Comparison of ENCODE assay signal across 10 cellular contexts in the genomic region with DNA sequence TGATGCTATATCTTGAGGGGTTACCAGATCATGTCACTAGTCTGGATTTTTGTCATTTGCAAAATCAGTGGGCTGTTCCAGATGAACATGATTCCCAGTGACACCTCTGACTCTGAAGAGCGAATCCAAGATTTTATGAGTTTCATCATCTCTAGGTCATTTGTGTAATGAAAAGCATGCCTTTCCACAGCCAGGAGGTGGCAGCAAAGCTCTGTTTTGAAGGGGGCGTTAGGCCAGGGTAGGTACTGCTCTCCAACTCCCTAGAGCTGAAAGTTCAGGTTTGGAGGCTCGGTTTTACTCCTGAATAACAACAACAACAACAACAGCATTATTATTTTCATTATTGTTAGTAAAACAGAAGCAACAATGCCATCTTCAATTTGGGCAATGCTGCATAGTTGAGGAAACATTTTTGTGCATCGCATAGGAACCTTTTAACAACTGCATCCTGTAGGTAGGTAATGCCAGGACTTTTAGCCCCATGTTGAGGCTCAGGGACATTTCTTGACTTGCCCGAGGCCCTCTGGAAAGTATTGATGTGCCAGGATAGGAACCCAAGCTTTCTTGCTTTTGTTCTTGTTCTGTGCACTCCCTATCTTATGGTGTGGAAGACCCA.
DNase-seq lines count a peak whose midpoint lies in the region; ATAC-seq and TF ChIP-seq lines count a peak whose summit lies in the region.
"Had no signal": no experiment of that assay in that cellular context is flagged by ENCODE, and none has a peak within 500 bp of the region (broad histone marks: within the 10 kb centered on the region; RNA-seq: fewer than 3 reads in every experiment).

No MANE protein-coding gene starts in this region.

- H3K9me3 Mint-ChIP-seq in HFFc6 = no peaks in the 10 kb centered on the region

- intact Hi-C loops in PC-9 (cut with micrococcal nuclease; ENCODE audit: unreplicated experiment) = loop anchor here (10.0 kb wide), 1 partner anchor 319 kb away; no protein-coding TSS in a partner anchor
- intact Hi-C loops in testis (cut with DNase I; ENCODE audit: low total_unique reads) = no loop called here

- H3K9me3 ChIP-seq in PC-9 (ENCODE audit: insufficient read depth, low read depth) (no peaks in the 10 kb centered on the region), testis (no peaks in the 10 kb centered on the region)
- H3K9me3 ChIP-seq: BLaER1 treated with 17β-estradiol and CSF1 and Interleukin-3, amounts not matched to agents 10 nM and 100 nM had no signal

- 44 to 50% methylated on average over 5 of the region's 5 CpGs for WGBS in testis, 2 donors

- peak; percentile 81 for TF ChIP-seq CTCF in HFFc6 (IDR thresholded peaks at IDR 0.05)
- TF ChIP-seq CTCF in PC-9 (conservative IDR thresholded peaks at IDR 0.05) = peak; percentile 58
- peak; percentile 53 for TF ChIP-seq CTCF in brain microvascular endothelial cell (IDR thresholded peaks at IDR 0.05; ENCODE audit: low read depth, low read length, missing control alignments)
- TF ChIP-seq CTCF in testis (IDR thresholded peaks at IDR 0.05) = peak; percentile 21 to 54 (median 42)

- CTCF ChIA-PET in PC-9 (lab: Charles Lee) = interaction anchor here (0.5 kb wide), 1 partner anchor 323 kb away, joined by 4 read pairs; no protein-coding TSS in a partner anchor

- no peaks in the 10 kb centered on the region for H3K9me2 ChIP-seq in PC-9 (ENCODE audit: insufficient read depth)

- H3K27me3 ChIP-seq in PC-9 (ENCODE audit: insufficient read depth, low read depth) = no peaks in the 10 kb centered on the region
- no peaks in the 10 kb centered on the region for H3K27me3 ChIP-seq in brain microvascular endothelial cell (replicated peaks)
- no peaks in the 10 kb centered on the region for H3K27me3 ChIP-seq in testis
- H3K27me3 ChIP-seq: BLaER1 treated with 17β-estradiol and CSF1 and Interleukin-3, amounts not matched to agents 10 nM and 100 nM had no signal

- H3K4me3 ChIP-seq in PC-9 (no peak overlapping the region), brain microvascular endothelial cell (ENCODE audit: low read depth, low read length) (no peak overlapping the region), testis (no peak overlapping the region)
- H3K4me3 ChIP-seq: BLaER1 treated with 17β-estradiol and CSF1 and Interleukin-3, amounts not matched to agents 10 nM and 100 nM had no signal

- H3K27ac ChIP-seq in PC-9 (no peak overlapping the region), brain microvascular endothelial cell (no peak overlapping the region), testis (no peak overlapping the region)

- no peaks in the 10 kb centered on the region; the same call in 1 of the 2 replicates for H3K27me3 Mint-ChIP-seq in HFFc6 (ENCODE audit: insufficient read depth)

- peak in 2 of 3 experiments; percentile 0 to 2 for DNase-seq in NCI-H1417 (lab: John Stamatoyannopoulos, UW)
- no peak for DNase-seq in NCI-H1417 treated with DMSO at 0.1 percent for 48 hours (lab: John Stamatoyannopoulos, UW)
- peak; percentile 60 for DNase-seq in HFFc6
- DNase-seq in PC-9 = peak in 1 of 2 experiments; percentile 18
- DNase-seq in brain microvascular endothelial cell = peak; percentile 7
- DNase-seq in left lobe of liver (ENCODE audit: low spot score) = no peak
- peak; percentile 61 for DNase-seq in testis
- DNase-seq in HCEC 1CT = no peak

- H3K27ac Mint-ChIP-seq in HFFc6 = no peak overlapping the region; the same call in 1 of the 2 replicates
- H3K27ac Mint-ChIP-seq: activated naive CD4-positive, alpha-beta T cell treated with anti-CD3 and anti-CD28 coated beads, Interleukin-2, amount 50 U/mL, for 72 hours had no signal

- H3K4me3 Mint-ChIP-seq in HFFc6 = no peak overlapping the region

- POLR2A ChIA-PET in PC-9 (lab: Charles Lee; ENCODE audit: unreplicated experiment) = no interaction called here

- no peak overlapping the region for H2AFZ ChIP-seq in PC-9

- ATAC-seq in left lobe of liver = peak; percentile 88

- peaks cover 15% of the 10 kb centered on the region; the same call in 1 of the 2 replicates for H3K4me1 Mint-ChIP-seq in HFFc6 (ENCODE audit: low read depth)

- H3F3A ChIP-seq in PC-9 (ENCODE audit: insufficient read depth, low read depth) = no peaks in the 10 kb centered on the region

- no peaks in the 10 kb centered on the region for H4K20me1 ChIP-seq in PC-9 (ENCODE audit: insufficient read depth)
- H4K20me1 ChIP-seq: BLaER1 treated with 17β-estradiol and CSF1 and Interleukin-3, amounts not matched to agents 10 nM and 100 nM had no signal

- no peaks in the 10 kb centered on the region for H3K36me3 Mint-ChIP-seq in HFFc6 (ENCODE audit: low read depth)
- H3K36me3 Mint-ChIP-seq: activated naive CD4-positive, alpha-beta T cell treated with anti-CD3 and anti-CD28 coated beads, Interleukin-2, amount 50 U/mL, for 72 hours had no signal

- no peak overlapping the region for H3K4me2 ChIP-seq in PC-9

- in situ Hi-C loops in brain microvascular endothelial cell (cut with HindIII; ENCODE audit: low pct_ligation_motif_present, low sequenced_read_pairs) = no loop called here

- H3K36me3 ChIP-seq in PC-9 (ENCODE audit: low read depth) = no peaks in the 10 kb centered on the region
- no peaks in the 10 kb centered on the region for H3K36me3 ChIP-seq in brain microvascular endothelial cell (replicated peaks)
- H3K36me3 ChIP-seq in testis (ENCODE audit: low read depth, missing control alignments) = no peaks in the 10 kb centered on the region
- H3K36me3 ChIP-seq: BLaER1 treated with 17β-estradiol and CSF1 and Interleukin-3, amounts not matched to agents 10 nM and 100 nM had no signal

- TF ChIP-seq POLR2A in testis (IDR thresholded peaks at IDR 0.05) = no peak

- H3K79me2 ChIP-seq in PC-9 (ENCODE audit: low read depth) = no peaks in the 10 kb centered on the region

- no TSS peak for BruUV-seq in PC-9 (replicated peaks; lab: Mats Ljungman, UMichigan)

- H3K4me1 ChIP-seq in PC-9 (replicated peaks; ENCODE audit: insufficient read depth) = no peaks in the 10 kb centered on the region
- H3K4me1 ChIP-seq in testis = no peaks in the 10 kb centered on the region

Comparison
In these comparisons a context has a peak if more than half of its experiments do, and no peak if none do; other contexts are left out.
1. DNase-seq: peak in NCI-H1417 (2 of 3), HFFc6 (single experiment), brain microvascular endothelial cell (single experiment) and testis (single experiment); none in NCI-H1417 treated with DMSO at 0.1 percent for 48 hours (single experiment), left lobe of liver (single experiment) and HCEC 1CT (single experiment).
2. Peak in every context shown above with its lines, with median percentiles within 50 percentile points of each other: CTCF ChIP-seq.